Comparison of ENCODE assay signal across 8 cellular contexts in the genomic region with DNA sequence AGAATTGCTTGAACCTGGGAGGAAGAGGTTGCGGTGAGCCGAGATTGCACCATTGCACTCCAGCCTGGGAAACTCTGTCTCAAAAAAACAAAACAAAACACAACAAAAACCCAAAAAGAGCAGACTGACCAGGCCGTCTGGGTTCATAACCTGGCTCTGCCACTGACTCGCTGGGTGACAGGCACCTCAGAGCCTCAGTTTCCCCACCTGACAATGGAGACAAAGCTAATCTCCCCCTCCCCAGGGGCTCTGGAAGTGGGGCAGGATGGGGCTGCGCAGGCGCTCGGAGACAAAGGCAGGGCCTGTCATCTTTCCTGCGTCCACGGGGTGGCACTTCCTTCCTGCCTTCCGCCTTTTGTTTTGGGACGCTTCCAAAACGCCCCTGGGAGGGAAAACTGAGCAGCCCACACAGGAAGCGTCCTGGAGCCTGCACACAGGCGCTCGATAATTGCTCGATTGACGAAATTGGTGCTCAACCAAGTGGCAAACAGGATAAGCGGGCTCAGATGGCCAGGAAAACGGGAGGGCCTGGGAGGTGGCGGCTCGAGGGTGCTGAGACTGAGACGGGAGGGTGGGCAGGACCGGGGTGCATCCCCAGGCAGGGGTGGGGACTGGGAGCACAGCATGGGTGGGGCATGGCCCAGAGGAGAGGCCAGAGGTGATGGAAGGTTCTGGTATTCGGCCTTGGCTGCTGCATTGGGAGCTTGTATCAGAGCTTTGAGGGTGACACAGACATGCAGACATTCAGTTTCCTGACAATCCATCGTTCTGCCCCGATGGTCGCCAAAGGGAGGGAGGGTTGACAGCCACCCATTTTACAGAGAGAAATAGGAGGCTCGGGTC. TPM values are rescaled to one million over a fixed set of nuclear protein-coding genes. Genes with fewer than 3 reads are reported as not detected.
A peak's percentile ranks its signal among the peaks of the same experiment; 100 is the strongest.
DNase-seq lines count a peak whose midpoint lies in the region; ATAC-seq and TF ChIP-seq lines count a peak whose summit lies in the region.

No MANE protein-coding gene starts in this region.

- H3K27me3 ChIP-seq in A673 (replicated peaks; ENCODE audit: insufficient read depth, low read depth, low read length, poor library complexity), result no peaks in the 10 kb centered on the region

- CTCF ChIA-PET in A673 (lab: Charles Lee), result interaction anchor here (0.5 to 1.2 kb wide), 4 partner anchors 67 to 345 kb away, joined by 3 to 9 read pairs (median 4); no protein-coding TSS in a partner anchor
- CTCF ChIA-PET in activated CD4-positive, alpha-beta T cell treated with anti-CD3 and anti-CD28 coated beads for 36 hours (lab: Charles Lee), result interaction anchor here (0.6 to 1.5 kb wide), 3 partner anchors 12 to 129 kb away, joined by 3 to 8 read pairs (median 4); a partner anchor contains a TSS

- BruUV-seq in A673 (replicated peaks; lab: Mats Ljungman, UMichigan), result no TSS peak

- H3K4me3 ChIP-seq in A673 (ENCODE audit: low read depth, low read length, poor library complexity, severe bottlenecking), result peak overlapping the region; percentile 23

- no peaks in the 10 kb centered on the region for H3K27me3 Mint-ChIP-seq in activated CD4-positive, alpha-beta T cell treated with anti-CD3 and anti-CD28 coated beads for 36 hours

- no peak overlapping the region for H3K27ac Mint-ChIP-seq in activated CD4-positive, alpha-beta T cell treated with anti-CD3 and anti-CD28 coated beads for 36 hours

- intact Hi-C loops in A673 (cut with micrococcal nuclease; ENCODE audit: unreplicated experiment), result loop anchor here (1.0 to 5.0 kb wide), 3 partner anchors 67 to 345 kb away; no protein-coding TSS in a partner anchor
- intact Hi-C loops in activated CD4-positive, alpha-beta T cell treated with anti-CD3 and anti-CD28 coated beads for 36 hours (cut with DNase I, micrococcal nuclease), result loop anchor here (1.0 kb wide), 2 partner anchors 67 to 345 kb away; no protein-coding TSS in a partner anchor

- peaks cover 35% of the 10 kb centered on the region for H3K4me1 ChIP-seq in A673 (ENCODE audit: insufficient read depth, low read length, poor library complexity, severe bottlenecking)

- peaks cover 11% of the 10 kb centered on the region for H3K4me1 Mint-ChIP-seq in activated CD4-positive, alpha-beta T cell treated with anti-CD3 and anti-CD28 coated beads for 36 hours

- peak; percentile 86 for TF ChIP-seq CTCF in A673 (conservative IDR thresholded peaks at IDR 0.05; ENCODE audit: low read depth, low read length)

- peak overlapping the region; percentile 81 for H3K27ac ChIP-seq in A673 (ENCODE audit: low read depth, low read length, poor library complexity, severe bottlenecking)
- peak overlapping the region; percentile 84 for H3K27ac ChIP-seq in cingulate gyrus (ENCODE audit: low read depth, low read length)

- H3K9me3 Mint-ChIP-seq in activated CD4-positive, alpha-beta T cell treated with anti-CD3 and anti-CD28 coated beads for 36 hours (ENCODE audit: low read depth), result no peaks in the 10 kb centered on the region

- peak; percentile 98 for DNase-seq in A673 (ENCODE audit: low spot score)
- peak; percentile 80 for DNase-seq in GOT3 (lab: John Stamatoyannopoulos, UW)
- DNase-seq in NCI-H446 (lab: John Stamatoyannopoulos, UW), result peak; percentile 83 to 94
- peak; percentile 72 for DNase-seq in activated CD4-positive, alpha-beta T cell treated with anti-CD3 and anti-CD28 coated beads for 36 hours
- DNase-seq in kidney glomerular epithelial cell (lab: John Stamatoyannopoulos, UW), result peak; percentile 52
- peak; percentile 35 for DNase-seq in stimulated activated CD4-positive, alpha-beta T cell treated with anti-CD3 and anti-CD28 coated beads, Interleukin-12 subunit alpha, Interleukin-12 subunit beta, amount 100 ng/mL, for 4 hours

- peaks cover 8% of the 10 kb centered on the region for H3K36me3 Mint-ChIP-seq in activated CD4-positive, alpha-beta T cell treated with anti-CD3 and anti-CD28 coated beads for 36 hours (ENCODE audit: low read depth)

- ATAC-seq in activated CD4-positive, alpha-beta T cell treated with anti-CD3 and anti-CD28 coated beads for 36 hours, result peak; percentile 80
- ATAC-seq in HG02610 (IDR thresholded peaks at IDR 0.05; ENCODE audit: unreplicated experiment), result no peak

- no peaks in the 10 kb centered on the region for H3K9me3 ChIP-seq in A673 (ENCODE audit: low read depth, low read length, poor library complexity, severe bottlenecking)

- POLR2A ChIA-PET in A673 (lab: Charles Lee; ENCODE audit: low non-redundant PET), result interaction anchor here (0.6 kb wide), 1 partner anchor 188 kb away, joined by 5 read pairs; no protein-coding TSS in a partner anchor
- POLR2A ChIA-PET in activated CD4-positive, alpha-beta T cell treated with anti-CD3 and anti-CD28 coated beads for 36 hours (lab: Charles Lee), result interaction anchor here (0.7 kb wide), 1 partner anchor 69 kb away, joined by 4 read pairs; no protein-coding TSS in a partner anchor

- H3K36me3 ChIP-seq in A673 (ENCODE audit: insufficient read depth, low read length, poor library complexity, severe bottlenecking), result peaks cover 11% of the 10 kb centered on the region

- peak overlapping the region; percentile 52 for H3K4me3 Mint-ChIP-seq in activated CD4-positive, alpha-beta T cell treated with anti-CD3 and anti-CD28 coated beads for 36 hours

RNA-seq across cellular contexts. Expression of a gene that starts 17.8 kb away (rescaled TPM):
- 97.6 and 107 TPM in 2 replicates for total RNA-seq in A673 (2021)
- 10 to 100 TPM; 59.6 to 72.2 TPM for total RNA-seq in activated CD4-positive, alpha-beta T cell treated with anti-CD3 and anti-CD28 coated beads for 36 hours

RNA-seq across cellular contexts. Expression of a gene that starts 48.5 kb away (rescaled TPM):
- total RNA-seq in A673 (2021), result 162 and 175 TPM in 2 replicates
- total RNA-seq in activated CD4-positive, alpha-beta T cell treated with anti-CD3 and anti-CD28 coated beads for 36 hours, result 10 to 100 TPM; 73.0 to 73.8 TPM

RNA-seq across cellular contexts. Expression of a gene that starts 59.6 kb away (rescaled TPM):
- 85.8 and 90.9 TPM in 2 replicates for total RNA-seq in A673 (2021)
- 1 to 10 TPM in 1 of 2 experiments, under 1 TPM in 1; 0.91 to 1.2 TPM for total RNA-seq in activated CD4-positive, alpha-beta T cell treated with anti-CD3 and anti-CD28 coated beads for 36 hours

Comparison
In these comparisons a context has a peak if more than half of its experiments do, and no peak if none do; other contexts are left out.
1. DNase-seq: peak in every context shown above with its lines; median percentile 98 in A673; 88 in NCI-H446; 80 in GOT3; 72 in activated CD4-positive, alpha-beta T cell treated with anti-CD3 and anti-CD28 coated beads for 36 hours; 52 in kidney glomerular epithelial cell; 35 in stimulated activated CD4-positive, alpha-beta T cell treated with anti-CD3 and anti-CD28 coated beads, Interleukin-12 subunit alpha, Interleukin-12 subunit beta, amount 100 ng/mL, for 4 hours.
2. RNA of a gene that starts 59.6 kb away (total RNA-seq): 85.8 to 90.9 TPM in A673; 0.91 to 1.2 TPM in activated CD4-positive, alpha-beta T cell treated with anti-CD3 and anti-CD28 coated beads for 36 hours; every median in the first group is over 10 times any median in the second.